In the genomic region with DNA sequence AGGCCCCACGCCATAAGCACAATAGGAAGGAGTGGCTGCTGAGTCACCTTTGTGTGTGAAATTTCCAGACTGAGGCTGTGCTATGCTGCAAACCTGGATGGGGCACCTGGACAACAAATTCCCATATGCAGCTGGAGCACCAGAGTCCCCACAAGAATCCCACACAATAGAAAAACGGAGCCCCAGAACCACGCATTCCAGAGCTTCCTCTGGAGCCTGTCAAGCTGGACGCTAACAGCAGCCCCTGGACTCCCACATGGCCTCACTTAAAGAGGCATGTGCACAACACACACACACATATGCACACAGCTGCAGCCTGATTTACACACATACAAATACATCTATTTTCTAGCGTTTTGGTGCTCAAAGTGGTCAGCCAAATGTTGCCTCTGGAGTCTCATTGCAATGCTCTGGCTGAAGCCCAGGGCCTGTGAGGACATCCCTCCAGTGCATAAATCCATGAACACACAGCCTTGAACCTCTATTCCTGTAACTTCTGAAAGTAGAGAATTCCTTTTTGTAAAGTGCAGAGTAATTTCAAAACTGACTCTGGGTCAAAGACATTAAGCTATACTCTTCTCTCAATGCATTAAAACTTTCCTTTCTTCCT, we compare ENCODE assay signal across 24 cellular contexts.
DNase-seq lines count a peak whose midpoint lies in the region; ATAC-seq and TF ChIP-seq lines count a peak whose summit lies in the region.
"Had no signal": no experiment of that assay in that cellular context is flagged by ENCODE, and none has a peak within 500 bp of the region (broad histone marks: within the 10 kb centered on the region; RNA-seq: fewer than 3 reads in every experiment).

No MANE protein-coding gene starts in this region.

- peaks cover 3% of the 10 kb centered on the region for H3K9me3 Mint-ChIP-seq in stimulated activated effector memory CD8-positive, alpha-beta T cell treated with anti-CD3 and anti-CD28 coated beads, Interleukin-12 subunit alpha, Interleukin-12 subunit beta, amount 100 ng/mL, for 72 hours
- H3K9me3 Mint-ChIP-seq: stimulated activated naive B cell treated with anti-CD40 and anti-IgM and Interleukin-4, amounts not matched to agents 10 μg/mL and 1 μg/mL and 100 μg/mL, for 72 hours had no signal

- H3K4me1 Mint-ChIP-seq in stimulated activated effector memory CD8-positive, alpha-beta T cell treated with anti-CD3 and anti-CD28 coated beads, Interleukin-12 subunit alpha, Interleukin-12 subunit beta, amount 100 ng/mL, for 72 hours = peaks cover 48% of the 10 kb centered on the region

- H3K36me3 ChIP-seq in cardiac muscle cell (no peaks in the 10 kb centered on the region), heart left ventricle (no peaks in the 10 kb centered on the region)
- H3K36me3 ChIP-seq: BLaER1, left ventricle myocardium inferior, upper lobe of right lung had no signal

- peak overlapping the region; percentile 91 for H3K27ac Mint-ChIP-seq in stimulated activated effector memory CD8-positive, alpha-beta T cell treated with anti-CD3 and anti-CD28 coated beads, Interleukin-12 subunit alpha, Interleukin-12 subunit beta, amount 100 ng/mL, for 72 hours
- H3K27ac Mint-ChIP-seq: stimulated activated naive B cell treated with anti-CD40 and anti-IgM and Interleukin-4, amounts not matched to agents 10 μg/mL and 1 μg/mL and 100 μg/mL, for 72 hours had no signal

- 50 to 60% (median 56%) methylated on average over 4 to 5 of the region's 5 CpGs for WGBS in heart left ventricle, 4 donors

- no peak overlapping the region for H3K27ac ChIP-seq in cardiac muscle cell
- H3K27ac ChIP-seq in heart left ventricle = no peak overlapping the region
- H3K27ac ChIP-seq: BLaER1, body of pancreas, left ventricle myocardium inferior, psoas muscle, upper lobe of right lung had no signal

- no peaks in the 10 kb centered on the region for H3K4me1 ChIP-seq in cardiac muscle cell (ENCODE audit: low read depth)
- H3K4me1 ChIP-seq in heart left ventricle = no peaks in the 10 kb centered on the region
- H3K4me1 ChIP-seq: BLaER1, body of pancreas, left ventricle myocardium inferior, psoas muscle, upper lobe of right lung had no signal

- H3K27me3 ChIP-seq in cardiac muscle cell (no peaks in the 10 kb centered on the region), heart left ventricle (no peaks in the 10 kb centered on the region)
- H3K27me3 ChIP-seq: BLaER1, body of pancreas, upper lobe of right lung had no signal

- H3K9me3 ChIP-seq in cardiac muscle cell (ENCODE audit: low read depth) (no peaks in the 10 kb centered on the region), heart left ventricle (no peaks in the 10 kb centered on the region)
- H3K9me3 ChIP-seq: BLaER1, body of pancreas, left ventricle myocardium inferior, psoas muscle, upper lobe of right lung had no signal

- H3K4me3 Mint-ChIP-seq in stimulated activated effector memory CD8-positive, alpha-beta T cell treated with anti-CD3 and anti-CD28 coated beads, Interleukin-12 subunit alpha, Interleukin-12 subunit beta, amount 100 ng/mL, for 72 hours = no peak overlapping the region
- H3K4me3 Mint-ChIP-seq: activated T-cell treated with anti-CD3 and anti-CD28 coated beads, Interleukin-2, amount 50 U/mL, for 24 hours; H9; stimulated activated naive B cell treated with anti-CD40 and anti-IgM and Interleukin-4, amounts not matched to agents 10 μg/mL and 1 μg/mL and 100 μg/mL, for 72 hours had no signal

- TF ChIP-seq CTCF in cardiac muscle cell (IDR thresholded peaks at IDR 0.05; ENCODE audit: low read depth, low read length) (no peak), heart left ventricle (IDR thresholded peaks at IDR 0.05) (no peak)

- ATAC-seq in heart left ventricle = no peak
- ATAC-seq in stimulated activated effector memory CD8-positive, alpha-beta T cell treated with anti-CD3 and anti-CD28 coated beads, Interleukin-12 subunit alpha, Interleukin-12 subunit beta, amount 100 ng/mL, for 72 hours = no peak
- ATAC-seq: body of pancreas; PC-3; psoas muscle; stimulated activated naive B cell treated with anti-CD40 and anti-IgM and Interleukin-4, amounts not matched to agents 10 μg/mL and 1 μg/mL and 100 μg/mL, for 72 hours; upper lobe of right lung had no signal

- no peaks in the 10 kb centered on the region for H3K36me3 Mint-ChIP-seq in stimulated activated effector memory CD8-positive, alpha-beta T cell treated with anti-CD3 and anti-CD28 coated beads, Interleukin-12 subunit alpha, Interleukin-12 subunit beta, amount 100 ng/mL, for 72 hours
- H3K36me3 Mint-ChIP-seq: stimulated activated naive B cell treated with anti-CD40 and anti-IgM and Interleukin-4, amounts not matched to agents 10 μg/mL and 1 μg/mL and 100 μg/mL, for 72 hours had no signal

- intact Hi-C loops in heart left ventricle (cut with DNase I) = no loop called here

- H3K4me3 ChIP-seq in cardiac muscle cell (no peak overlapping the region), heart left ventricle (no peak overlapping the region)
- H3K4me3 ChIP-seq: BLaER1, body of pancreas, left ventricle myocardium inferior, psoas muscle, upper lobe of right lung had no signal

- DNase-seq in cardiac muscle cell (ENCODE audit: low read depth in 1 of 2, low spot score in 1 of 2) (peak; percentile 8 to 15), heart left ventricle (no peak), amniotic epithelial cell (ENCODE audit: low read depth) (peak; percentile 34), left kidney (ENCODE audit: low read depth, low spot score) (peak; percentile 51), NCI-H1930 (lab: John Stamatoyannopoulos, UW) (no peak), hippocampal formation (lab: John Stamatoyannopoulos, UW) (no peak)
- DNase-seq in stimulated activated effector memory CD8-positive, alpha-beta T cell treated with anti-CD3 and anti-CD28 coated beads, Interleukin-12 subunit alpha, Interleukin-12 subunit beta, amount 100 ng/mL, for 72 hours (ENCODE audit: low spot score in 2 of 2) = no peak
- DNase-seq in activated T-cell treated with anti-CD3 and anti-CD28 coated beads, Interleukin-2, amount 50 U/mL, for 48 hours = no peak
- DNase-seq: activated CD4-positive, alpha-beta T cell treated with anti-CD3 and anti-CD28 coated beads for 4 hours; activated T-cell treated with anti-CD3 and anti-CD28 coated beads, Interleukin-2, amount 50 U/mL, for 24 hours; body of pancreas; H9; left ventricle myocardium inferior; MM.1S; NCI-H1417; NCI-H2081; NCI-H524 treated with DMSO at 0.1 percent for 48 hours; NK-92 treated with Interleukin-12 subunit alpha and Interleukin-12 subunit beta, amount 100 ng/mL, for 24 hours; PC-3; psoas muscle; stimulated activated naive B cell treated with anti-CD40 and anti-IgM and Interleukin-4, amounts not matched to agents 10 μg/mL and 1 μg/mL and 100 μg/mL, for 72 hours; substantia nigra; upper lobe of right lung had no signal

- TF ChIP-seq POLR2A in heart left ventricle (IDR thresholded peaks at IDR 0.05) = no peak

Comparison
In these comparisons a context has a peak if more than half of its experiments do, and no peak if none do; other contexts are left out.
1. DNase-seq: peak in cardiac muscle cell (2 of 2), amniotic epithelial cell (single experiment) and left kidney (single experiment); none in heart left ventricle (0 of 5), stimulated activated effector memory CD8-positive, alpha-beta T cell treated with anti-CD3 and anti-CD28 coated beads, Interleukin-12 subunit alpha, Interleukin-12 subunit beta, amount 100 ng/mL, for 72 hours (0 of 2), activated T-cell treated with anti-CD3 and anti-CD28 coated beads, Interleukin-2, amount 50 U/mL, for 48 hours (0 of 2), NCI-H1930 (0 of 2) and hippocampal formation (0 of 2).